ENCODE assay signal across 9 cellular contexts in the genomic region with DNA sequence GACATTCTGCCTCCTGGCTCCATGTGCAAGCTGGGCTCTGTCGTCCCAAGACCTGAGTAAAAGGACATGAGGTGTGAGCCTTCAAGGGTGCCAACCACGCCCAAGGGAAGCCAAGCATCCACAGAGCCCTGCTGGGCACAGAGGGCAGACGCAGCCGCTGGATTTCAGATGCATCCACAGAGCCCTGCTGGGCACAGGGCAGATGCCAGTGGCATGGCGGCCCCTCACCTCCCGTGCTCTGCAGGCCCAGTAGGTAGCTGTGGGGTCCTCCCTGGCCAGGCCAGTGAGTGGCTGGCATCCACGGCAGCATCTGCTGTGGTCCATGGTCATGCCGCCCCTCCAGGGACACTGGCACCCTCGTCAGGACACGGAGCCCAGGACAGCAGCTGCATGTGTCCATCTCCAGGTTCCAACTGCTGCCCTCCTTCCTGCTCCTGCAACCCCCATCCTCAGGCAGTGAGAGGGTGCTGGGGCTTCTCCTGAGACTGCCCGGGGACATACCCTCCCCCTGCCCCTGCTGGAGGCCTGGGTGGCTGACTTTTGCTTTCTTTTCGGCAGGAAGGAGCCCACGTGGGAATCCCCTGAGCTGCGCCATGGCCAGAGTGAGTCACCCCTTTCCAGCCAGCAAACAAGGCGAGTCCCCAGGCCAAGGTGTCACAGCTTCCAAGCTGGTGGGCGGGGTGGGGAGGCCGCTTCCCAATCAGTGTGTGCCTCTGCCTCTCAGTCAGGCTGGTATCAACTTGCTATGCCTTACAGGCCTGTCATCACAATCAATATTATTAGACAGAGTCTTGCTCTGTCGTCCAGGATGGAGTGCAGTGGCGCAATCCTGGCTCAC. TPM values are rescaled to one million over a fixed set of nuclear protein-coding genes. Genes with fewer than 3 reads are reported as not detected.
A peak's percentile ranks its signal among the peaks of the same experiment; 100 is the strongest.
DNase-seq lines count a peak whose midpoint lies in the region; TF ChIP-seq lines count a peak whose summit lies in the region.
"Had no signal": no experiment of that assay in that cellular context is flagged by ENCODE, and none has a peak within 500 bp of the region (broad histone marks: within the 10 kb centered on the region; RNA-seq: fewer than 3 reads in every experiment).

No MANE protein-coding gene starts in this region.

- peak overlapping the region; percentile 64 for H3K4me2 ChIP-seq in smooth muscle cell

- DNase-seq in SHP77 (lab: John Stamatoyannopoulos, UW), result peak; percentile 22 to 35
- DNase-seq in SHP77 treated with DMSO at 0.1 percent for 48 hours (lab: John Stamatoyannopoulos, UW), result no peak
- peak; percentile 30 for DNase-seq in NCI-H2196 treated with DMSO at 0.1 percent for 48 hours (lab: John Stamatoyannopoulos, UW; ENCODE audit: unreplicated experiment)
- DNase-seq in activated T-cell treated with anti-CD3 and anti-CD28 coated beads for 1 hour (ENCODE audit: low read depth), result peak; percentile 85
- peak; percentile 73 for DNase-seq in fibroblast of pulmonary artery (ENCODE audit: low read depth)
- DNase-seq in smooth muscle cell (lab: John Stamatoyannopoulos, UW; ENCODE audit: unreplicated experiment), result peak; percentile 53
- no peak for DNase-seq in NCI-H1694 (lab: John Stamatoyannopoulos, UW)
- DNase-seq in NCI-H146 treated with DMSO at 0.1 percent for 48 hours (lab: John Stamatoyannopoulos, UW; ENCODE audit: unreplicated experiment), result no peak

- H3K4me3 ChIP-seq in fibroblast of pulmonary artery (replicated peaks; ENCODE audit: low read depth, low read length) (no peak overlapping the region), smooth muscle cell (no peak overlapping the region)

- H3K36me3 ChIP-seq in smooth muscle cell (ENCODE audit: low read depth), result no peaks in the 10 kb centered on the region

- peaks cover 5% of the 10 kb centered on the region for H4K20me1 ChIP-seq in smooth muscle cell (ENCODE audit: low read depth)

- H3K27ac ChIP-seq in smooth muscle cell (ENCODE audit: low read depth), result peak overlapping the region; percentile 62
- H3K27ac ChIP-seq: C4-2B had no signal

- WGBS in smooth muscle cell (ENCODE audit: low lambda C conversion rate), result 63% methylated on average over 19 of the region's 19 CpGs

- no peak overlapping the region for H3K9ac ChIP-seq in smooth muscle cell (ENCODE audit: low read depth)

- peaks cover 8% of the 10 kb centered on the region for H3K79me2 ChIP-seq in smooth muscle cell (ENCODE audit: low read depth)

- no peaks in the 10 kb centered on the region for H3K27me3 ChIP-seq in smooth muscle cell (ENCODE audit: low read depth)

- no peaks in the 10 kb centered on the region for H3K9me3 ChIP-seq in smooth muscle cell (replicated peaks; ENCODE audit: low read depth)

- no peaks in the 10 kb centered on the region for H3F3A ChIP-seq in smooth muscle cell (ENCODE audit: low read depth)

- no peak overlapping the region for H2AFZ ChIP-seq in smooth muscle cell (ENCODE audit: low read depth)

- H3K4me1 ChIP-seq in smooth muscle cell (ENCODE audit: low read depth), result peaks cover 4% of the 10 kb centered on the region

- TF ChIP-seq CTCF in fibroblast of pulmonary artery (IDR thresholded peaks at IDR 0.05; ENCODE audit: low read length, missing control alignments) (no peak), smooth muscle cell (IDR thresholded peaks at IDR 0.05; ENCODE audit: borderline replicate concordance, insufficient read depth, poor library complexity, severe bottlenecking) (no peak)

RNA-seq across cellular contexts. Expression of gene TRAF2, which starts 4.0 kb away (rescaled TPM):
- total RNA-seq in smooth muscle cell, result 6.2 and 7.0 TPM in 2 replicates
- polyA plus RNA-seq in smooth muscle cell, result 15.9 and 18.0 TPM in 2 replicates

RNA-seq across cellular contexts. Expression of gene EDF1, which starts 16.2 kb away (rescaled TPM):
- 304 and 306 TPM in 2 replicates for total RNA-seq in smooth muscle cell
- 492 and 548 TPM in 2 replicates for polyA plus RNA-seq in smooth muscle cell

RNA-seq across cellular contexts. Expression of gene MAMDC4, which starts 30.2 kb away (rescaled TPM):
- 3.8 TPM in 2 replicates for total RNA-seq in smooth muscle cell
- polyA plus RNA-seq in smooth muscle cell, result 7.5 and 8.0 TPM in 2 replicates

RNA-seq across cellular contexts. Expression of gene PHPT1, which starts 33.1 kb away (rescaled TPM):
- 110 and 173 TPM in 2 replicates for total RNA-seq in smooth muscle cell
- 381 and 435 TPM in 2 replicates for polyA plus RNA-seq in smooth muscle cell

RNA-seq across cellular contexts. Expression of gene AJM1, which starts 40.0 kb away (rescaled TPM):
- total RNA-seq in smooth muscle cell, result 1.2 and 1.8 TPM in 2 replicates
- 2.9 and 3.7 TPM in 2 replicates for polyA plus RNA-seq in smooth muscle cell

Comparison
In these comparisons a context has a peak if more than half of its experiments do, and no peak if none do; other contexts are left out.
1. DNase-seq: peak in SHP77 (2 of 2), NCI-H2196 treated with DMSO at 0.1 percent for 48 hours (single experiment), activated T-cell treated with anti-CD3 and anti-CD28 coated beads for 1 hour (single experiment), fibroblast of pulmonary artery (single experiment) and smooth muscle cell (single experiment); none in SHP77 treated with DMSO at 0.1 percent for 48 hours (single experiment), NCI-H1694 (single experiment) and NCI-H146 treated with DMSO at 0.1 percent for 48 hours (single experiment).